In the genomic region with DNA sequence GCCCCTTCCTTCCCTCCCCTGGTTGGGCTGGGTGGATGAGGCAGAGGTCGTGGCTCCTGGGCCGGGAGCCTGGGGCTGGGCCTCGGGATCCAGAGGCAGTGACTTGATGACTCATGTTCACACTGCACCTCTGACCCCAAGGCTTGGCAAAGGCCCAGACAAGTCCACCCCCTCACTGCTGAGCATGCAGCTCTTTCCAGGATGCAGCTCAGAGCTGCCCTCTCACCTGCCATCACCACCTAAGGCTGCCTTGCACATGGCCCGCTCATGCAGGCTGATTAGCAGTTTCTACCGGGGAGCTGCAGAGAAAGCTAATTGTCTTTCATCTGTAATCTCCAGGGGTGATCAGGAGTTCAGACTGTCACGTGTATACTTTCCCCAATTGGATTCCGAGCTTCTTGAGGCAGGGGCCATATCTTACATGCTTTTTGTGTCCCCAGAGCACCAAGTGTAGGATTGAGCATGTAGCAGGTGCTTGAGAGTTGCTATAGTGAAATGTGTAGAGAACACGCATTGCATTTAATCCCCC, we compare ENCODE assay signal across 9 cellular contexts.
DNase-seq lines count a peak whose midpoint lies in the region; ATAC-seq and TF ChIP-seq lines count a peak whose summit lies in the region.
"Had no signal": no experiment of that assay in that cellular context is flagged by ENCODE, and none has a peak within 500 bp of the region (broad histone marks: within the 10 kb centered on the region; RNA-seq: fewer than 3 reads in every experiment).

No MANE protein-coding gene starts in this region.

- H3K27ac ChIP-seq in liver (ENCODE audit: low read depth in 1 of 2, low read length in 2 of 2) (no peak overlapping the region), esophagus muscularis mucosa (replicated peaks in 1 of 4) (no peak overlapping the region)

- no peak for TF ChIP-seq CTCF in liver (IDR thresholded peaks at IDR 0.05; ENCODE audit: low read depth, low read length, missing input control)
- no peak for TF ChIP-seq CTCF in esophagus muscularis mucosa (IDR thresholded peaks at IDR 0.05)

- no peaks in the 10 kb centered on the region for H3K4me1 ChIP-seq in liver (ENCODE audit: control insufficient read depth in 4 of 4, insufficient read depth in 4 of 4, low read length in 3 of 4)
- H3K4me1 ChIP-seq in esophagus muscularis mucosa = peaks cover 6 to 42% (median 23%) of the 10 kb centered on the region in 4 donors

- TF ChIP-seq RAD21 in liver (IDR thresholded peaks at IDR 0.05) = no peak

- intact Hi-C loops in esophagus muscularis mucosa (cut with DNase I) = no loop called here

- no peak for TF ChIP-seq POLR2A in esophagus muscularis mucosa (IDR thresholded peaks at IDR 0.05; ENCODE audit: low read depth)

- no peak for TF ChIP-seq EP300 in esophagus muscularis mucosa (IDR thresholded peaks at IDR 0.05)

- H3K9me3 ChIP-seq in liver (ENCODE audit: control insufficient read depth in 4 of 4, low read length in 3 of 4) = no peaks in the 10 kb centered on the region
- H3K9me3 ChIP-seq in esophagus muscularis mucosa = no peaks in the 10 kb centered on the region

- 59% methylated on average over 8 of the region's 8 CpGs for WGBS in liver
- 60% methylated on average over 8 of the region's 8 CpGs for WGBS in esophagus muscularis mucosa

- DNase-seq in CD1c-positive myeloid dendritic cell (ENCODE audit: extremely low spot score) = peak; percentile 2
- peak; percentile 42 for DNase-seq in HPDE6-E6E7 (ENCODE audit: extremely low spot score)
- peak; percentile 26 for DNase-seq in astrocyte of the hippocampus (ENCODE audit: low read depth, low spot score)
- no peak for DNase-seq in hepatic stellate cell (ENCODE audit: low spot score)
- DNase-seq in NAMALWA (ENCODE audit: low spot score) = no peak
- no peak for DNase-seq in esophagus muscularis mucosa (ENCODE audit: extremely low spot score)

- H3K9ac ChIP-seq in liver (ENCODE audit: low read depth in 1 of 2, low read length in 2 of 2) = no peak overlapping the region

- no peak for ATAC-seq in GM19463 (IDR thresholded peaks at IDR 0.05; ENCODE audit: unreplicated experiment)

- H3K36me3 ChIP-seq in liver (ENCODE audit: control insufficient read depth in 4 of 4, insufficient read depth in 3 of 4, low read depth in 1 of 4, low read length in 3 of 4) = no peaks in the 10 kb centered on the region
- peaks cover 0 to 9% (median 4%) of the 10 kb centered on the region in 4 donors for H3K36me3 ChIP-seq in esophagus muscularis mucosa

- H3K27me3 ChIP-seq in liver (ENCODE audit: control insufficient read depth in 4 of 4, insufficient read depth in 4 of 4, low read length in 3 of 4) = peaks cover 0 to 2% (median 0%) of the 10 kb centered on the region in 4 donors
- H3K27me3 ChIP-seq in esophagus muscularis mucosa = no peaks in the 10 kb centered on the region

- no peak overlapping the region for H3K4me3 ChIP-seq in liver (ENCODE audit: low read depth in 1 of 3, low read length in 3 of 3)
- H3K4me3 ChIP-seq in esophagus muscularis mucosa = no peak overlapping the region
- H3K4me3 ChIP-seq: smooth muscle cell had no signal

TF ChIP-seq in liver, 16 proteins besides CTCF, POLR2A, EP300 and RAD21:
- TF ChIP-seq FOXA2 (IDR thresholded peaks at IDR 0.05) = no peak
- TF ChIP-seq TAF1 (conservative IDR thresholded peaks at IDR 0.05) = no peak
- TF ChIP-seq, protein P1, sequence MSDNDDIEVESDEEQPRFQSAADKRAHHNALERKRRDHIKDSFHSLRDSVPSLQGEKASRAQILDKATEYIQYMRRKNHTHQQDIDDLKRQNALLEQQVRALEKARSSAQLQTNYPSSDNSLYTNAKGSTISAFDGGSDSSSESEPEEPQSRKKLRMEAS (IDR thresholded peaks at IDR 0.05) = no peak
- TF ChIP-seq EGR1 (IDR thresholded peaks at IDR 0.05; ENCODE audit: low read depth in 2 of 2) = peak in 1 of 2 donors; percentile 46
- TF ChIP-seq RXRA (IDR thresholded peaks at IDR 0.05) = no peak
- TF ChIP-seq, protein P2, sequence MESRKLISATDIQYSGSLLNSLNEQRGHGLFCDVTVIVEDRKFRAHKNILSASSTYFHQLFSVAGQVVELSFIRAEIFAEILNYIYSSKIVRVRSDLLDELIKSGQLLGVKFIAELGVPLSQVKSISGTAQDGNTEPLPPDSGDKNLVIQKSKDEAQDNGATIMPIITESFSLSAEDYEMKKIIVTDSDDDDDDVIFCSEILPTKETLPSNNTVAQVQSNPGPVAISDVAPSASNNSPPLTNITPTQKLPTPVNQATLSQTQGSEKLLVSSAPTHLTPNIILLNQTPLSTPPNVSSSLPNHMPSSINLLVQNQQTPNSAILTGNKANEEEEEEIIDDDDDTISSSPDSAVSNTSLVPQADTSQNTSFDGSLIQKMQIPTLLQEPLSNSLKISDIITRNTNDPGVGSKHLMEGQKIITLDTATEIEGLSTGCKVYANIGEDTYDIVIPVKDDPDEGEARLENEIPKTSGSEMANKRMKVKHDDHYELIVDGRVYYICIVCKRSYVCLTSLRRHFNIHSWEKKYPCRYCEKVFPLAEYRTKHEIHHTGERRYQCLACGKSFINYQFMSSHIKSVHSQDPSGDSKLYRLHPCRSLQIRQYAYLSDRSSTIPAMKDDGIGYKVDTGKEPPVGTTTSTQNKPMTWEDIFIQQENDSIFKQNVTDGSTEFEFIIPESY (IDR thresholded peaks at IDR 0.05) = no peak
- TF ChIP-seq GABPA (IDR thresholded peaks at IDR 0.05 in 1 of 2, conservative IDR thresholded peaks at IDR 0.05 in 1 of 2) = no peak
- TF ChIP-seq YY1 (IDR thresholded peaks at IDR 0.05) = no peak
- TF ChIP-seq FOXA1 (IDR thresholded peaks at IDR 0.05) = no peak
- no peak for TF ChIP-seq SP1 (IDR thresholded peaks at IDR 0.05)
- TF ChIP-seq NR2F2 (IDR thresholded peaks at IDR 0.05) = peak; percentile 45
- no peak for TF ChIP-seq HNF4A (conservative IDR thresholded peaks at IDR 0.05)
- peak in 1 of 2 donors; percentile 70 for TF ChIP-seq JUND (IDR thresholded peaks at IDR 0.05)
- TF ChIP-seq, protein P3, sequence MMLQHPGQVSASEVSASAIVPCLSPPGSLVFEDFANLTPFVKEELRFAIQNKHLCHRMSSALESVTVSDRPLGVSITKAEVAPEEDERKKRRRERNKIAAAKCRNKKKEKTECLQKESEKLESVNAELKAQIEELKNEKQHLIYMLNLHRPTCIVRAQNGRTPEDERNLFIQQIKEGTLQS (IDR thresholded peaks at IDR 0.05) = no peak
- TF ChIP-seq REST (IDR thresholded peaks at IDR 0.05) = no peak
- no peak for TF ChIP-seq HNF4G (IDR thresholded peaks at IDR 0.05)

Comparison
In these comparisons a context has a peak if more than half of its experiments do, and no peak if none do; other contexts are left out.
1. DNase-seq: peak in CD1c-positive myeloid dendritic cell (single experiment), HPDE6-E6E7 (single experiment) and astrocyte of the hippocampus (single experiment); none in hepatic stellate cell (single experiment), NAMALWA (single experiment) and esophagus muscularis mucosa (single experiment).